ENCODE assay signal across 13 cellular contexts in genomic region chr1:200867018-200867811, GRCh38. TPM values are rescaled to one million over a fixed set of nuclear protein-coding genes. Genes with fewer than 3 reads are reported as not detected.
A peak's percentile ranks its signal among the peaks of the same experiment; 100 is the strongest.
DNase-seq lines count a peak whose midpoint lies in the region; ATAC-seq, FAIRE-seq and TF ChIP-seq lines count a peak whose summit lies in the region.
"Had no signal": no experiment of that assay in that cellular context is flagged by ENCODE, and none has a peak within 500 bp of the region (broad histone marks: within the 10 kb centered on the region; RNA-seq: fewer than 3 reads in every experiment).

No MANE protein-coding gene starts in this region.

- H3K23ac ChIP-seq in H9 (ENCODE audit: insufficient read length, low read depth, low read length), result no peak overlapping the region

- H2BK20ac ChIP-seq in H9 (ENCODE audit: low read depth, low read length, poor library complexity, severe bottlenecking), result no peak overlapping the region

- no peak overlapping the region for H2AK5ac ChIP-seq in H9 (ENCODE audit: insufficient read length, low read length)

- H3K4ac ChIP-seq in H9 (ENCODE audit: low read depth, low read length), result no peak overlapping the region

- FAIRE-seq in GM12892 (lab: Jason Lieb, UNC), result peak; percentile 40

- no peak for DNase-seq in GM12892 (ENCODE audit: insufficient read length)
- DNase-seq in NCI-H2107 treated with DMSO at 0.1 percent for 48 hours (lab: John Stamatoyannopoulos, UW; ENCODE audit: unreplicated experiment), result peak; percentile 81
- DNase-seq in fibroblast of gingiva (ENCODE audit: low read depth), result peak; percentile 20
- DNase-seq in H9, result no peak
- no peak for DNase-seq in GDM1 (lab: John Stamatoyannopoulos, UW)
- no peak for DNase-seq in hepatic stellate cell (ENCODE audit: low spot score)
- DNase-seq: activated CD4-positive, alpha-beta T cell treated with anti-CD3 and anti-CD28 coated beads, Interleukin-2, amount 50 U/mL, for 1 hour; glutamatergic neuron; midbrain had no signal

- H2BK120ac ChIP-seq in H9 (ENCODE audit: low read depth, low read length, poor library complexity, severe bottlenecking), result no peak overlapping the region

- peaks cover 5 to 12% of the 10 kb centered on the region in 2 experiments; a peak in 3 of 4 replicates for H3K4me1 Mint-ChIP-seq in H9

- no peak overlapping the region; a peak in 1 of 7 replicates for H3K27ac Mint-ChIP-seq in H9

- no peak overlapping the region for H4K8ac ChIP-seq in H9 (replicated peaks; ENCODE audit: insufficient read length, low read depth, low read length)

- ATAC-seq in GM21786 (IDR thresholded peaks at IDR 0.05; ENCODE audit: unreplicated experiment) (peak; percentile 2), HG03439 (IDR thresholded peaks at IDR 0.05; ENCODE audit: unreplicated experiment) (no peak)

- no peaks in the 10 kb centered on the region for H3K27me3 Mint-ChIP-seq in H9 (ENCODE audit: low read depth)

- no peak overlapping the region for H4K91ac ChIP-seq in H9 (ENCODE audit: insufficient read length, low read depth, low read length)

- no peaks in the 10 kb centered on the region for H4K20me1 ChIP-seq in H9 (ENCODE audit: control insufficient read depth, insufficient read depth, insufficient read length)

- H3T11ph ChIP-seq in H9 (ENCODE audit: low read length), result no peak overlapping the region

- H3K14ac ChIP-seq in H9 (ENCODE audit: insufficient read depth, low read length), result no peak overlapping the region

- TF ChIP-seq POLR2A in GM12892 (IDR thresholded peaks at IDR 0.05; ENCODE audit: low read depth, low read length), result no peak; the same call in 1 of the 2 replicates

- H3K79me1 ChIP-seq in H9 (ENCODE audit: insufficient read depth, low read depth, low read length, poor library complexity, severe bottlenecking), result no peaks in the 10 kb centered on the region

- H3K79me2 ChIP-seq in H9 (ENCODE audit: insufficient read depth, low read length), result no peaks in the 10 kb centered on the region

- no peaks in the 10 kb centered on the region for H3K9me3 Mint-ChIP-seq in H9

- no peak overlapping the region for H3K9ac ChIP-seq in H9 (ENCODE audit: extremely low read depth, insufficient read length, low read length)

- no peak overlapping the region for H3K4me2 ChIP-seq in H9 (ENCODE audit: insufficient read depth, insufficient read length, low read length)

- H3K27ac ChIP-seq in H9 (ENCODE audit: insufficient read length, low read depth, low read length), result no peak overlapping the region
- H3K27ac ChIP-seq: breast epithelium, RWPE1 had no signal

- no peak overlapping the region for H2AFZ ChIP-seq in H9 (ENCODE audit: low read length)

- WGBS in H9 (ENCODE audit: extremely low coverage, insufficient read length, low lambda C conversion rate), result no CpG with 5 or more reads among the region's 11 CpGs

- no peak overlapping the region for H2BK12ac ChIP-seq in H9 (ENCODE audit: insufficient read length, low read depth, low read length)

- H3K23me2 ChIP-seq in H9 (ENCODE audit: insufficient read length, low read depth, low read length, poor library complexity, severe bottlenecking), result no peaks in the 10 kb centered on the region

- H3K27me3 ChIP-seq in H9 (ENCODE audit: insufficient read depth, low read length), result no peaks in the 10 kb centered on the region

- H4K5ac ChIP-seq in H9 (ENCODE audit: insufficient read length, low read depth, low read length), result no peak overlapping the region

- no peak overlapping the region for H2BK15ac ChIP-seq in H9 (ENCODE audit: low read depth, low read length)

- no peak overlapping the region for H3K4me3 Mint-ChIP-seq in H9

- H2BK5ac ChIP-seq in H9 (ENCODE audit: insufficient read length, low read length), result no peak overlapping the region

- H3K36me3 Mint-ChIP-seq in H9 (ENCODE audit: insufficient read depth in 1 of 3, low read depth in 3 of 3), result peaks cover 0 to 9% (median 0%) of the 10 kb centered on the region in 3 experiments; a peak in 2 of 7 replicates

- no peak overlapping the region for H3K56ac ChIP-seq in H9 (ENCODE audit: insufficient read length, low read depth, low read length)

- no peak overlapping the region for H3K18ac ChIP-seq in H9 (ENCODE audit: insufficient read length, low read depth, low read length)

- H3K9me3 ChIP-seq in H9 (ENCODE audit: control insufficient read depth, low read depth, low read length), result no peaks in the 10 kb centered on the region
- H3K9me3 ChIP-seq: breast epithelium had no signal

- no peak for TF ChIP-seq CTCF in H9 (conservative IDR thresholded peaks at IDR 0.05)

- no peaks in the 10 kb centered on the region for H3K4me1 ChIP-seq in H9 (ENCODE audit: insufficient read depth, low read length)
- H3K4me1 ChIP-seq: breast epithelium had no signal

RNA-seq across cellular contexts. Expression of gene GPR25, which starts 5.6 kb away (rescaled TPM):
- not detected for polyA plus RNA-seq in GM12892 (2012; ENCODE audit: missing spikeins)
- not detected in 2 replicates for total RNA-seq in H9 (2021)

RNA-seq across cellular contexts. Expression of gene INAVA, which starts 27.5 kb away (rescaled TPM):
- polyA plus RNA-seq in GM12892 (2012; ENCODE audit: missing spikeins), result 2.2 TPM
- 36.8 and 37.2 TPM in 2 replicates for total RNA-seq in H9 (2021)

Comparison
In these comparisons a context has a peak if more than half of its experiments do, and no peak if none do; other contexts are left out.
1. DNase-seq: peak in NCI-H2107 treated with DMSO at 0.1 percent for 48 hours (single experiment) and fibroblast of gingiva (single experiment); none in GM12892 (single experiment), H9 (single experiment), GDM1 (single experiment) and hepatic stellate cell (single experiment).